In the genomic region with DNA sequence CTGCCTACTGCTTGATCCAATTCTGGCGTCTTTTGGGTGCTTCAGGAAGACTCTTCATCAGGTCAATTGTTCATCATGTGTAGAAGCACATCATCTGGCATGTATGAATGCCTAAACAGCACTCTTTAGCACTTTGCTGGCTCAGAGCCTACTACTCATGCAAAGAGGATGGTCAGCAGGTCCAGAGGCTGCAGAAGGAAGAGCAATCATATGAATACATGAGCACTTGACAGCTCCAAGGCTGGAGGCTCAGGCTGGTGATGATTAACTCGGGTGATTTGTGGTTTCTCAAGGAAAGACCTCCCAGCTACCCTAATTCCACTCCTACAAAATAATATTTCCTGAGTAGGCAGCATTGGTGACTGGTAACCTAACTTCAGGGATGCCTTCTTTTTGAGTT, we compare ENCODE assay signal across 20 cellular contexts.
"Had no signal": no experiment of that assay in that cellular context is flagged by ENCODE, and none has a peak within 500 bp of the region (broad histone marks: within the 10 kb centered on the region; RNA-seq: fewer than 3 reads in every experiment).

No MANE protein-coding gene starts in this region.

- H3K36me3 ChIP-seq: breast epithelium, esophagus squamous epithelium, sigmoid colon, spleen had no signal

- H3K4me1 ChIP-seq: breast epithelium, esophagus squamous epithelium, sigmoid colon, spleen, testis had no signal

- H3K27ac ChIP-seq: breast epithelium, esophagus squamous epithelium, hepatocyte, sigmoid colon, spleen, testis had no signal

- ATAC-seq: activated T-cell treated with anti-CD3 and anti-CD28 coated beads, Interleukin-2, amount 50 U/mL, for 4 hours; left lobe of liver; natural killer cell treated with Interleukin-12 subunit alpha and Interleukin-12 subunit beta and Interleukin-15 and Interleukin-18, amount 100 ng/mL, for 72 hours; stimulated activated memory B cell treated with anti-CD40 and anti-IgM and Interleukin-4, amounts not matched to agents 10 μg/mL and 1 μg/mL and 100 μg/mL, for 72 hours; T-cell had no signal

- H3K4me3 ChIP-seq: breast epithelium, esophagus squamous epithelium, hepatocyte, lung, sigmoid colon, spleen, testis had no signal

- H3K9me3 ChIP-seq: breast epithelium, esophagus squamous epithelium, sigmoid colon, spleen, testis had no signal

- DNase-seq: activated CD4-positive, alpha-beta T cell treated with anti-CD3 and anti-CD28 coated beads, Interleukin-2, amount 10 ng/mL, durations not matched to agents 7 days and 5 days; activated CD8-positive, alpha-beta memory T cell treated with anti-CD3 and anti-CD28 coated beads, Interleukin-2, amount 50 U/mL, for 4 hours; activated effector memory CD4-positive, alpha-beta T cell treated with anti-CD3 and anti-CD28 coated beads, Interleukin-2, amount 50 U/mL, for 16 hours; activated naive CD4-positive, alpha-beta T cell treated with anti-CD3 and anti-CD28 coated beads, Interleukin-2, amount 50 U/mL, for 16 hours; activated T-cell treated with anti-CD3 and anti-CD28 coated beads, Interleukin-2, amount 50 U/mL, for 4 hours; cerebellar nuclear complex; effector CD8-positive, alpha-beta T cell; esophagus squamous epithelium; sigmoid colon; spleen; stimulated activated CD4-positive, alpha-beta T cell treated with anti-CD3 and anti-CD28 coated beads, Interleukin-4, amount 100 ng/mL, for 4 hours; T-cell; T-helper 9 cell; testis had no signal

- H3K27me3 ChIP-seq: breast epithelium, esophagus squamous epithelium, sigmoid colon, spleen, testis had no signal
